1 cellular context compared by ENCODE assay signal in the genomic region with DNA sequence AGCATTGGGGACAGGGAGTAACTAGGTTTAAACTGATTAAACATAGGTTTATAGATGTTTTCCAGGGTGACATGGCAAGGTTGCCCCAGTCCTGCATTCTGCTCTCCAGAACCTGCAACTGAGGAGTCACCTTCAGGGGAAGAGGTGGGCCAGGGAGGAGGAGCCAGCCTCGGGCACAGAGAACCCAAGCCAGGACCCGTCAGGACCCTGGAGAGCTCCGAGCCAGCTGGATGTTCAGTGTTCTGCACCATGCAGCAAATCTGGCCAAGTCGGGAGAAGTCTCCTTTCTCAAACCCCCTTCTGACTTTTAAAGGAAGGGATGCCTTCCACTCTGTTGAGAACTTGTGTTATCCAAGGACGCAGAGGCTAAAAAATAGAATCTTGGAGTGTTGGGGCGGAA.
A peak's percentile ranks its signal among the peaks of the same experiment; 100 is the strongest.
TF ChIP-seq lines count a peak whose summit lies in the region.

No MANE protein-coding gene starts in this region.

TF ChIP-seq in HepG2, 621 proteins besides CTCF, POLR2A, EP300 and RAD21 (continued from another document and continues in another):
- TF ChIP-seq, protein P1, sequence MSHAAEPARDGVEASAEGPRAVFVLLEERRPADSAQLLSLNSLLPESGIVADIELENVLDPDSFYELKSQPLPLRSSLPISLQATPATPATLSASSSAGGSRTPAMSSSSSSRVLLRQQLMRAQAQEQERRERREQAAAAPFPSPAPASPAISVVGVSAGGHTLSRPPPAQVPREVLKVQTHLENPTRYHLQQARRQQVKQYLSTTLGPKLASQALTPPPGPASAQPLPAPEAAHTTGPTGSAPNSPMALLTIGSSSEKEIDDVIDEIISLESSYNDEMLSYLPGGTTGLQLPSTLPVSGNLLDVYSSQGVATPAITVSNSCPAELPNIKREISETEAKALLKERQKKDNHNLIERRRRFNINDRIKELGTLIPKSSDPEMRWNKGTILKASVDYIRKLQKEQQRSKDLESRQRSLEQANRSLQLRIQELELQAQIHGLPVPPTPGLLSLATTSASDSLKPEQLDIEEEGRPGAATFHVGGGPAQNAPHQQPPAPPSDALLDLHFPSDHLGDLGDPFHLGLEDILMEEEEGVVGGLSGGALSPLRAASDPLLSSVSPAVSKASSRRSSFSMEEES (CRISPR knock-in tag; IDR thresholded peaks at IDR 0.05) = peak; percentile 69
- no peak for TF ChIP-seq SSRP1 (CRISPR knock-in tag; IDR thresholded peaks at IDR 0.05)
- TF ChIP-seq, protein P2, sequence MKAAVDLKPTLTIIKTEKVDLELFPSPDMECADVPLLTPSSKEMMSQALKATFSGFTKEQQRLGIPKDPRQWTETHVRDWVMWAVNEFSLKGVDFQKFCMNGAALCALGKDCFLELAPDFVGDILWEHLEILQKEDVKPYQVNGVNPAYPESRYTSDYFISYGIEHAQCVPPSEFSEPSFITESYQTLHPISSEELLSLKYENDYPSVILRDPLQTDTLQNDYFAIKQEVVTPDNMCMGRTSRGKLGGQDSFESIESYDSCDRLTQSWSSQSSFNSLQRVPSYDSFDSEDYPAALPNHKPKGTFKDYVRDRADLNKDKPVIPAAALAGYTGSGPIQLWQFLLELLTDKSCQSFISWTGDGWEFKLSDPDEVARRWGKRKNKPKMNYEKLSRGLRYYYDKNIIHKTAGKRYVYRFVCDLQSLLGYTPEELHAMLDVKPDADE (CRISPR knock-in tag; IDR thresholded peaks at IDR 0.05) = no peak
- TF ChIP-seq ZFP36L1 (CRISPR knock-in tag; IDR thresholded peaks at IDR 0.05) = no peak
- no peak for TF ChIP-seq SOX13 (IDR thresholded peaks at IDR 0.05)
- no peak for TF ChIP-seq SOX13 (CRISPR knock-in tag; conservative IDR thresholded peaks at IDR 0.05 in 1 of 2, IDR thresholded peaks at IDR 0.05 in 1 of 2)
- peak; percentile 42; the same call in 1 of the 2 replicates for TF ChIP-seq ZNF441 (CRISPR knock-in tag; IDR thresholded peaks at IDR 0.05; ENCODE audit: borderline replicate concordance)
- TF ChIP-seq, protein P3, sequence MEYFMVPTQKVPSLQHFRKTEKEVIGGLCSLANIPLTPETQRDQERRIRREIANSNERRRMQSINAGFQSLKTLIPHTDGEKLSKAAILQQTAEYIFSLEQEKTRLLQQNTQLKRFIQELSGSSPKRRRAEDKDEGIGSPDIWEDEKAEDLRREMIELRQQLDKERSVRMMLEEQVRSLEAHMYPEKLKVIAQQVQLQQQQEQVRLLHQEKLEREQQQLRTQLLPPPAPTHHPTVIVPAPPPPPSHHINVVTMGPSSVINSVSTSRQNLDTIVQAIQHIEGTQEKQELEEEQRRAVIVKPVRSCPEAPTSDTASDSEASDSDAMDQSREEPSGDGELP (IDR thresholded peaks at IDR 0.05; ENCODE audit: borderline replicate concordance, low read depth) = peak; percentile 89
- TF ChIP-seq, protein P4, sequence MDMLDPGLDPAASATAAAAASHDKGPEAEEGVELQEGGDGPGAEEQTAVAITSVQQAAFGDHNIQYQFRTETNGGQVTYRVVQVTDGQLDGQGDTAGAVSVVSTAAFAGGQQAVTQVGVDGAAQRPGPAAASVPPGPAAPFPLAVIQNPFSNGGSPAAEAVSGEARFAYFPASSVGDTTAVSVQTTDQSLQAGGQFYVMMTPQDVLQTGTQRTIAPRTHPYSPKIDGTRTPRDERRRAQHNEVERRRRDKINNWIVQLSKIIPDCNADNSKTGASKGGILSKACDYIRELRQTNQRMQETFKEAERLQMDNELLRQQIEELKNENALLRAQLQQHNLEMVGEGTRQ (IDR thresholded peaks at IDR 0.05; ENCODE audit: low read depth, low read length) = no peak
- TF ChIP-seq, protein P4 (CRISPR knock-in tag; IDR thresholded peaks at IDR 0.05; ENCODE audit: borderline replicate concordance) = no peak
- no peak for TF ChIP-seq ZNF549 (CRISPR knock-in tag; IDR thresholded peaks at IDR 0.05)
- TF ChIP-seq, protein P5, sequence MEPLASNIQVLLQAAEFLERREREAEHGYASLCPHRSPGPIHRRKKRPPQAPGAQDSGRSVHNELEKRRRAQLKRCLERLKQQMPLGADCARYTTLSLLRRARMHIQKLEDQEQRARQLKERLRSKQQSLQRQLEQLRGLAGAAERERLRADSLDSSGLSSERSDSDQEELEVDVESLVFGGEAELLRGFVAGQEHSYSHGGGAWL (CRISPR knock-in tag; IDR thresholded peaks at IDR 0.05) = peak; percentile 35; the same call in 1 of the 2 replicates
- no peak; the same call in 1 of the 2 replicates for TF ChIP-seq ZNF816 (CRISPR knock-in tag; IDR thresholded peaks at IDR 0.05; ENCODE audit: borderline replicate concordance)
- TF ChIP-seq, protein P6, sequence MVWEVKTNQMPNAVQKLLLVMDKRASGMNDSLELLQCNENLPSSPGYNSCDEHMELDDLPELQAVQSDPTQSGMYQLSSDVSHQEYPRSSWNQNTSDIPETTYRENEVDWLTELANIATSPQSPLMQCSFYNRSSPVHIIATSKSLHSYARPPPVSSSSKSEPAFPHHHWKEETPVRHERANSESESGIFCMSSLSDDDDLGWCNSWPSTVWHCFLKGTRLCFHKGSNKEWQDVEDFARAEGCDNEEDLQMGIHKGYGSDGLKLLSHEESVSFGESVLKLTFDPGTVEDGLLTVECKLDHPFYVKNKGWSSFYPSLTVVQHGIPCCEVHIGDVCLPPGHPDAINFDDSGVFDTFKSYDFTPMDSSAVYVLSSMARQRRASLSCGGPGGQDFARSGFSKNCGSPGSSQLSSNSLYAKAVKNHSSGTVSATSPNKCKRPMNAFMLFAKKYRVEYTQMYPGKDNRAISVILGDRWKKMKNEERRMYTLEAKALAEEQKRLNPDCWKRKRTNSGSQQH (CRISPR knock-in tag; IDR thresholded peaks at IDR 0.05; ENCODE audit: low read depth) = 0 out of 2 replicates have a peak, but pooled peaks have one; percentile 73
- TF ChIP-seq TGIF2 (CRISPR knock-in tag; IDR thresholded peaks at IDR 0.05) = peak; percentile 88
- no peak for TF ChIP-seq NFKBIZ (CRISPR knock-in tag; IDR thresholded peaks at IDR 0.05)
- peak; percentile 70; the same call in 1 of the 2 replicates for TF ChIP-seq KLF6 (CRISPR knock-in tag; IDR thresholded peaks at IDR 0.05)
- TF ChIP-seq NR3C1 (CRISPR knock-in tag; IDR thresholded peaks at IDR 0.05) = no peak
- TF ChIP-seq, protein P7, sequence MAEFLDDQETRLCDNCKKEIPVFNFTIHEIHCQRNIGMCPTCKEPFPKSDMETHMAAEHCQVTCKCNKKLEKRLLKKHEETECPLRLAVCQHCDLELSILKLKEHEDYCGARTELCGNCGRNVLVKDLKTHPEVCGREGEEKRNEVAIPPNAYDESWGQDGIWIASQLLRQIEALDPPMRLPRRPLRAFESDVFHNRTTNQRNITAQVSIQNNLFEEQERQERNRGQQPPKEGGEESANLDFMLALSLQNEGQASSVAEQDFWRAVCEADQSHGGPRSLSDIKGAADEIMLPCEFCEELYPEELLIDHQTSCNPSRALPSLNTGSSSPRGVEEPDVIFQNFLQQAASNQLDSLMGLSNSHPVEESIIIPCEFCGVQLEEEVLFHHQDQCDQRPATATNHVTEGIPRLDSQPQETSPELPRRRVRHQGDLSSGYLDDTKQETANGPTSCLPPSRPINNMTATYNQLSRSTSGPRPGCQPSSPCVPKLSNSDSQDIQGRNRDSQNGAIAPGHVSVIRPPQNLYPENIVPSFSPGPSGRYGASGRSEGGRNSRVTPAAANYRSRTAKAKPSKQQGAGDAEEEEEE (CRISPR knock-in tag; IDR thresholded peaks at IDR 0.05; ENCODE audit: borderline replicate concordance) = no peak
- TF ChIP-seq, protein P8, sequence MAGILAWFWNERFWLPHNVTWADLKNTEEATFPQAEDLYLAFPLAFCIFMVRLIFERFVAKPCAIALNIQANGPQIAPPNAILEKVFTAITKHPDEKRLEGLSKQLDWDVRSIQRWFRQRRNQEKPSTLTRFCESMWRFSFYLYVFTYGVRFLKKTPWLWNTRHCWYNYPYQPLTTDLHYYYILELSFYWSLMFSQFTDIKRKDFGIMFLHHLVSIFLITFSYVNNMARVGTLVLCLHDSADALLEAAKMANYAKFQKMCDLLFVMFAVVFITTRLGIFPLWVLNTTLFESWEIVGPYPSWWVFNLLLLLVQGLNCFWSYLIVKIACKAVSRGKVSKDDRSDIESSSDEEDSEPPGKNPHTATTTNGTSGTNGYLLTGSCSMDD (CRISPR knock-in tag; IDR thresholded peaks at IDR 0.05) = no peak
- no peak for TF ChIP-seq ZNF136 (CRISPR knock-in tag; IDR thresholded peaks at IDR 0.05; ENCODE audit: low read depth)
- TF ChIP-seq PHF8 (CRISPR knock-in tag; IDR thresholded peaks at IDR 0.05) = no peak
- TF ChIP-seq ZNF17 (CRISPR knock-in tag; IDR thresholded peaks at IDR 0.05) = no peak
- TF ChIP-seq ZNF124 (CRISPR knock-in tag; IDR thresholded peaks at IDR 0.05) = peak; percentile 45; the same call in 1 of the 2 replicates
- no peak for TF ChIP-seq RORA (CRISPR knock-in tag; IDR thresholded peaks at IDR 0.05)
- no peak for TF ChIP-seq RFXANK (CRISPR knock-in tag; IDR thresholded peaks at IDR 0.05)
- TF ChIP-seq, protein P9, sequence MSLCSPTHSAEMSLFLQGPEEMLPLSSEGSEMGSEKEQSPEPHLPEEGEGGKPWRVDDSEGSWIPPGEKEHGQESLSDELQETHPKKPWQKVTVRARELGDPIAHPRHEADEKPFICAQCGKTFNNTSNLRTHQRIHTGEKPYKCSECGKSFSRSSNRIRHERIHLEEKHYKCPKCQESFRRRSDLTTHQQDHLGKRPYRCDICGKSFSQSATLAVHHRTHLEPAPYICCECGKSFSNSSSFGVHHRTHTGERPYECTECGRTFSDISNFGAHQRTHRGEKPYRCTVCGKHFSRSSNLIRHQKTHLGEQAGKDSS (CRISPR knock-in tag; IDR thresholded peaks at IDR 0.05; ENCODE audit: borderline replicate concordance, low read depth) = no peak
- TF ChIP-seq, protein P10, sequence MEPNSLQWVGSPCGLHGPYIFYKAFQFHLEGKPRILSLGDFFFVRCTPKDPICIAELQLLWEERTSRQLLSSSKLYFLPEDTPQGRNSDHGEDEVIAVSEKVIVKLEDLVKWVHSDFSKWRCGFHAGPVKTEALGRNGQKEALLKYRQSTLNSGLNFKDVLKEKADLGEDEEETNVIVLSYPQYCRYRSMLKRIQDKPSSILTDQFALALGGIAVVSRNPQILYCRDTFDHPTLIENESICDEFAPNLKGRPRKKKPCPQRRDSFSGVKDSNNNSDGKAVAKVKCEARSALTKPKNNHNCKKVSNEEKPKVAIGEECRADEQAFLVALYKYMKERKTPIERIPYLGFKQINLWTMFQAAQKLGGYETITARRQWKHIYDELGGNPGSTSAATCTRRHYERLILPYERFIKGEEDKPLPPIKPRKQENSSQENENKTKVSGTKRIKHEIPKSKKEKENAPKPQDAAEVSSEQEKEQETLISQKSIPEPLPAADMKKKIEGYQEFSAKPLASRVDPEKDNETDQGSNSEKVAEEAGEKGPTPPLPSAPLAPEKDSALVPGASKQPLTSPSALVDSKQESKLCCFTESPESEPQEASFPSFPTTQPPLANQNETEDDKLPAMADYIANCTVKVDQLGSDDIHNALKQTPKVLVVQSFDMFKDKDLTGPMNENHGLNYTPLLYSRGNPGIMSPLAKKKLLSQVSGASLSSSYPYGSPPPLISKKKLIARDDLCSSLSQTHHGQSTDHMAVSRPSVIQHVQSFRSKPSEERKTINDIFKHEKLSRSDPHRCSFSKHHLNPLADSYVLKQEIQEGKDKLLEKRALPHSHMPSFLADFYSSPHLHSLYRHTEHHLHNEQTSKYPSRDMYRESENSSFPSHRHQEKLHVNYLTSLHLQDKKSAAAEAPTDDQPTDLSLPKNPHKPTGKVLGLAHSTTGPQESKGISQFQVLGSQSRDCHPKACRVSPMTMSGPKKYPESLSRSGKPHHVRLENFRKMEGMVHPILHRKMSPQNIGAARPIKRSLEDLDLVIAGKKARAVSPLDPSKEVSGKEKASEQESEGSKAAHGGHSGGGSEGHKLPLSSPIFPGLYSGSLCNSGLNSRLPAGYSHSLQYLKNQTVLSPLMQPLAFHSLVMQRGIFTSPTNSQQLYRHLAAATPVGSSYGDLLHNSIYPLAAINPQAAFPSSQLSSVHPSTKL (CRISPR knock-in tag; IDR thresholded peaks at IDR 0.05) = peak; percentile 24; the same call in 1 of the 2 replicates
- TF ChIP-seq ZNF292 (CRISPR knock-in tag; IDR thresholded peaks at IDR 0.05; ENCODE audit: borderline replicate concordance, low read depth) = no peak
- TF ChIP-seq, protein P11, sequence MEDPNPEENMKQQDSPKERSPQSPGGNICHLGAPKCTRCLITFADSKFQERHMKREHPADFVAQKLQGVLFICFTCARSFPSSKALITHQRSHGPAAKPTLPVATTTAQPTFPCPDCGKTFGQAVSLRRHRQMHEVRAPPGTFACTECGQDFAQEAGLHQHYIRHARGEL (CRISPR knock-in tag; IDR thresholded peaks at IDR 0.05) = no peak
- 0 out of 2 replicates have a peak, but pooled peaks have one; percentile 45 for TF ChIP-seq BRCA1 (CRISPR knock-in tag; IDR thresholded peaks at IDR 0.05)
- TF ChIP-seq SMAD3 (CRISPR knock-in tag; IDR thresholded peaks at IDR 0.05) = 0 out of 2 replicates have a peak, but pooled peaks have one; percentile 49
- TF ChIP-seq ZNF256 (CRISPR knock-in tag; conservative IDR thresholded peaks at IDR 0.05) = 0 out of 2 replicates have a peak, but pooled peaks have one; percentile 33
- TF ChIP-seq NFYB (CRISPR knock-in tag; IDR thresholded peaks at IDR 0.05) = no peak
- 0 out of 2 replicates have a peak, but pooled peaks have one; percentile 58 for TF ChIP-seq ZNF557 (CRISPR knock-in tag; IDR thresholded peaks at IDR 0.05)
- no peak for TF ChIP-seq THYN1 (CRISPR knock-in tag; IDR thresholded peaks at IDR 0.05; ENCODE audit: borderline replicate concordance, low read depth)
- TF ChIP-seq, protein P12, sequence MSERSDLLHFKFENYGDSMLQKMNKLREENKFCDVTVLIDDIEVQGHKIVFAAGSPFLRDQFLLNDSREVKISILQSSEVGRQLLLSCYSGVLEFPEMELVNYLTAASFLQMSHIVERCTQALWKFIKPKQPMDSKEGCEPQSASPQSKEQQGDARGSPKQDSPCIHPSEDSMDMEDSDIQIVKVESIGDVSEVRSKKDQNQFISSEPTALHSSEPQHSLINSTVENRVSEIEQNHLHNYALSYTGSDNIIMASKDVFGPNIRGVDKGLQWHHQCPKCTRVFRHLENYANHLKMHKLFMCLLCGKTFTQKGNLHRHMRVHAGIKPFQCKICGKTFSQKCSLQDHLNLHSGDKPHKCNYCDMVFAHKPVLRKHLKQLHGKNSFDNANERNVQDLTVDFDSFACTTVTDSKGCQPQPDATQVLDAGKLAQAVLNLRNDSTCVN (CRISPR knock-in tag; IDR thresholded peaks at IDR 0.05; ENCODE audit: borderline replicate concordance) = 0 out of 2 replicates have a peak, but pooled peaks have one; percentile 57
- TF ChIP-seq MIER2 (CRISPR knock-in tag; IDR thresholded peaks at IDR 0.05) = peak; percentile 98
- TF ChIP-seq ZZZ3 (CRISPR knock-in tag; IDR thresholded peaks at IDR 0.05; ENCODE audit: borderline replicate concordance) = no peak
- TF ChIP-seq ZNF766 (CRISPR knock-in tag; IDR thresholded peaks at IDR 0.05; ENCODE audit: borderline replicate concordance) = 0 out of 2 replicates have a peak, but pooled peaks have one; percentile 51
- no peak for TF ChIP-seq ZNF10 (CRISPR knock-in tag; IDR thresholded peaks at IDR 0.05; ENCODE audit: borderline replicate concordance, low read depth)
- no peak for TF ChIP-seq RFX1 (IDR thresholded peaks at IDR 0.05)
- TF ChIP-seq ZFP37 (CRISPR knock-in tag; IDR thresholded peaks at IDR 0.05; ENCODE audit: borderline replicate concordance) = 0 out of 2 replicates have a peak, but pooled peaks have one; percentile 46
- TF ChIP-seq ZFP82 (CRISPR knock-in tag; IDR thresholded peaks at IDR 0.05; ENCODE audit: borderline replicate concordance) = no peak
- no peak for TF ChIP-seq IRF2 (CRISPR knock-in tag; IDR thresholded peaks at IDR 0.05)
- TF ChIP-seq BCL6 (CRISPR knock-in tag; IDR thresholded peaks at IDR 0.05) = no peak
- peak; percentile 39; the same call in 1 of the 2 replicates for TF ChIP-seq ELF3 (CRISPR knock-in tag; IDR thresholded peaks at IDR 0.05)
